8 cellular contexts compared by ENCODE assay signal in the genomic region with DNA sequence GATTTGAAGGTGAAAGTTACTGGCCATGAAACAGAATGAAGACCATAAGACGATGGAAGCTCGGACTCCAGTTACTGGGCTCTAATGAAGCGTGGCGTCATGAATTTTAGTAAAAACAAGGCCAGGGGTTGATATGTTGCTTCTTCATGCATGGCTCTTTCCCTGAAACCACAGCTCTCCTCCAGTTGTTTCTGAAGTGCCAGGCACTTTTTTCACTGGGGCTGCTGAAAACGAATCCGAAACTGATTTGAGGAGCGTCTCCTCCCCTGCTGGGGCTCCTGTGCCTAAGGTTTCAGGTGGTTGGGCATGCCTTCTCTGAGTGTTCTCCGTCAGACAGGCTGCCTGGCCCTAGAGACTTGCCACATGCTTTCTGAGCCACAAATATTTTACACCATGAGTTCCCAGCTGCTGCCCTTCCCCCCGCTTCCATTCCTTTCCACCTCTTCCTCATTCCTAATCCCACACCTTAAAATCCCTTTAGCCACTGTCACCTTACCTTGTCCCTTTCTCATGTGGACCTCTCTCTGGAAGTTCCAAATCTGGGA. TPM values are rescaled to one million over a fixed set of nuclear protein-coding genes. Genes with fewer than 3 reads are reported as not detected.
A peak's percentile ranks its signal among the peaks of the same experiment; 100 is the strongest.
DNase-seq lines count a peak whose midpoint lies in the region; ATAC-seq and TF ChIP-seq lines count a peak whose summit lies in the region.

No MANE protein-coding gene starts in this region.

- no TSS peak for BruUV-seq in Caco-2 (replicated peaks; lab: Mats Ljungman, UMichigan)

- no peak for TF ChIP-seq CTCF in Caco-2 (IDR thresholded peaks at IDR 0.05; ENCODE audit: insufficient read depth in 1 of 2, low read depth in 1 of 2, low read length in 1 of 2, severe bottlenecking in 1 of 2, unreplicated experiment in 1 of 2)

- POLR2A ChIA-PET in Caco-2 (lab: Charles Lee) = no interaction called here

- no peaks in the 10 kb centered on the region for H3K9me3 ChIP-seq in Caco-2

- H3K4me3 Mint-ChIP-seq in Caco-2 (ENCODE audit: unreplicated experiment) = no peak overlapping the region

- H3K36me3 ChIP-seq in Caco-2 (ENCODE audit: control insufficient read depth, insufficient read depth, low read length) = no peaks in the 10 kb centered on the region

- no peaks in the 10 kb centered on the region for H3K27me3 ChIP-seq in Caco-2 (replicated peaks; ENCODE audit: control insufficient read depth, insufficient read depth, low read length)

- peaks cover 26% of the 10 kb centered on the region for H3K4me1 Mint-ChIP-seq in Caco-2 (ENCODE audit: low read depth, unreplicated experiment)

- no peaks in the 10 kb centered on the region for H3K27me3 Mint-ChIP-seq in Caco-2 (ENCODE audit: insufficient read depth, unreplicated experiment)

- H3K27ac Mint-ChIP-seq in Caco-2 (ENCODE audit: unreplicated experiment) = peak overlapping the region; percentile 37

- intact Hi-C loops in Caco-2 (cut with micrococcal nuclease; ENCODE audit: unreplicated experiment) = no loop called here

- DNase-seq in Caco-2 = peak; percentile 22 to 68
- DNase-seq in MV-4-11 (lab: John Stamatoyannopoulos, UW) = peak; percentile 40
- peak; percentile 42 for DNase-seq in activated T-cell treated with anti-CD3 and anti-CD28 coated beads for 4 hours
- DNase-seq in fibroblast of peridontal ligament (ENCODE audit: extremely low read depth) = peak; percentile 87
- peak; percentile 42 for DNase-seq in pons (ENCODE audit: low spot score)
- DNase-seq in COLO668 (lab: John Stamatoyannopoulos, UW; ENCODE audit: unreplicated experiment) = no peak
- DNase-seq in inferior parietal cortex (ENCODE audit: extremely low spot score) = no peak

- peaks cover 20% of the 10 kb centered on the region for H3K4me1 ChIP-seq in Caco-2

- no peak overlapping the region for H3K4me3 ChIP-seq in Caco-2 (ENCODE audit: low read depth, low read length)

- ATAC-seq in GM21381 (IDR thresholded peaks at IDR 0.05; ENCODE audit: unreplicated experiment) = peak; percentile 44

- peaks cover 5% of the 10 kb centered on the region for H3K36me3 Mint-ChIP-seq in Caco-2 (ENCODE audit: insufficient read depth, unreplicated experiment)

- H3K9me3 Mint-ChIP-seq in Caco-2 (ENCODE audit: unreplicated experiment) = peaks cover 11% of the 10 kb centered on the region

- CTCF ChIA-PET in Caco-2 (lab: Charles Lee) = no interaction called here

RNA-seq across cellular contexts. Expression of gene MYL4, which starts 3.7 kb away (rescaled TPM):
- total RNA-seq in Caco-2 (2022) = 0.39 TPM in 1 of 2 replicates, not detected in the other

RNA-seq across cellular contexts. Expression of gene CDC27, which starts 16.4 kb away (rescaled TPM):
- total RNA-seq in Caco-2 (2022) = 92.6 and 104 TPM in 2 replicates

RNA-seq across cellular contexts. Expression of gene ITGB3, which starts 48.1 kb away (rescaled TPM):
- total RNA-seq in Caco-2 (2022) = 0.48 and 1.2 TPM in 2 replicates

Comparison
In these comparisons a context has a peak if more than half of its experiments do, and no peak if none do; other contexts are left out.
1. DNase-seq: peak in Caco-2 (2 of 2), MV-4-11 (single experiment), activated T-cell treated with anti-CD3 and anti-CD28 coated beads for 4 hours (single experiment), fibroblast of peridontal ligament (single experiment) and pons (single experiment); none in COLO668 (single experiment) and inferior parietal cortex (single experiment).